Comparison of ENCODE assay signal across 20 cellular contexts in genomic region chr7:131927770-131928169, GRCh38.
"Had no signal": no experiment of that assay in that cellular context is flagged by ENCODE, and none has a peak within 500 bp of the region (broad histone marks: within the 10 kb centered on the region; RNA-seq: fewer than 3 reads in every experiment).

No MANE protein-coding gene starts in this region.

- FAIRE-seq: endometrium, kidney, pancreas had no signal

- H3K4me1 Mint-ChIP-seq: naive thymus-derived CD8-positive, alpha-beta T cell; neural crest cell had no signal

- H3K9me3 ChIP-seq: esophagus squamous epithelium, pancreas, tibial artery had no signal

- H3K4me2 ChIP-seq: hepatocyte, smooth muscle cell had no signal

- H2AFZ ChIP-seq: hepatocyte had no signal

- H3K9me3 Mint-ChIP-seq: neural crest cell had no signal

- H3K4me1 ChIP-seq: esophagus squamous epithelium, pancreas, tibial artery had no signal

- H3K4me3 Mint-ChIP-seq: naive thymus-derived CD8-positive, alpha-beta T cell; neural crest cell had no signal

- H3K27ac Mint-ChIP-seq: naive thymus-derived CD8-positive, alpha-beta T cell; progenitor cell of endocrine pancreas had no signal

- H3K79me2 ChIP-seq: hepatocyte had no signal

- H3K36me3 ChIP-seq: esophagus squamous epithelium, pancreas, tibial artery had no signal

- H3K27me3 ChIP-seq: pancreas had no signal

- DNase-seq: central memory CD4-positive, alpha-beta T cell; effector CD8-positive, alpha-beta T cell; esophagus squamous epithelium; foreskin fibroblast; kidney; left cardiac atrium; naive thymus-derived CD8-positive, alpha-beta T cell; occipital lobe; pancreas; right cardiac atrium; stimulated activated CD4-positive, alpha-beta T cell treated with anti-CD3 and anti-CD28 coated beads, Interleukin-2, amount 100 ng/mL, for 48 hours; stimulated activated naive CD8-positive, alpha-beta T cell treated with anti-CD3 and anti-CD28 coated beads, Interleukin-15, Interleukin-2, amounts not matched to agents 100 U/mL and 50 U/mL, for 24 hours; tibial artery had no signal

- H3K27ac ChIP-seq: coronary artery, epithelial cell of prostate, esophagus squamous epithelium, hepatocyte, pancreas, tibial artery had no signal

- H3K36me3 Mint-ChIP-seq: naive thymus-derived CD8-positive, alpha-beta T cell had no signal

- H3K4me3 ChIP-seq: coronary artery, esophagus squamous epithelium, hepatocyte, pancreas, smooth muscle cell, tibial artery had no signal
